ENCODE assay signal across 1 cellular context in the genomic region with DNA sequence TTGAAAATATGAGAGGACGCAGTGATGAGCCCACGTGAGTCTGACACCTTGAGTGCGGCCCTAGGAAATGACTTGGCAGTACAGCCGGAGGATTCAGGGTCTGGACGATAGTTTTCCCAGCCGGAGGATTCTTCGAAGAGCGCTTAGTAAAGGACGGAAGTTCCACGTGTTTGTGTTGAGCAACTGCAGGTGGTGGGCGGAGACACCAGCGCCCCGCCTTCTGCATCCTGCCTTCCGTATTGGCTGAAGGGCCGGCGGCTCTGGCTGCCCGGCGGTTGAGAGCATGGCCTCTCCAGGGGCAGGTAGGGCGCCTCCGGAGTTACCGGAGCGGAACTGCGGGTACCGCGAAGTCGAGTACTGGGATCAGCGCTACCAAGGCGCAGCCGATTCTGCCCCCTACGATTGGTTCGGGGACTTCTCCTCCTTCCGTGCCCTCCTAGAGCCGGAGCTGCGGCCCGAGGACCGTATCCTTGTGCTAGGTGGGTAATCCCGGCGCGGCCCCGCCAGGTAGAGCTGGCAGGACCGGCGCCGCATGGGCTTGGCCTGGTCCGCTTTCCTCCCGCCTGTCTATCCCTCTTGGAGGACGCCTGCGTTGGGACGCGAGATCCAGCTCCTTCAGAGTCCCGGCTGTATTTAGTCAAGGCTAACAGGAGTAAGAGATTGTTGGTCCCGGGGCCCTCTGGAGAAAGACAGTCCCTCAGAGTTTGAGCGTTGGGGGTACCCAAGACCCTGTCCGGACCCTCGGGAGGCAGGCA.
TF ChIP-seq lines count a peak whose summit lies in the region.

A gene (plus strand): TSS at position 261 of the 755 bp plus-strand sequence. CDS start 23 bp downstream, at position 284.

TF ChIP-seq in HepG2, 621 proteins besides CTCF, POLR2A, EP300 and RAD21 (continued from another document and continues in another):
- TF ChIP-seq, protein P1, sequence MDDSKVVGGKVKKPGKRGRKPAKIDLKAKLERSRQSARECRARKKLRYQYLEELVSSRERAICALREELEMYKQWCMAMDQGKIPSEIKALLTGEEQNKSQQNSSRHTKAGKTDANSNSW (CRISPR knock-in tag; IDR thresholded peaks at IDR 0.05; ENCODE audit: borderline replicate concordance), result no peak
- TF ChIP-seq ZNF703 (CRISPR knock-in tag; IDR thresholded peaks at IDR 0.05; ENCODE audit: borderline replicate concordance), result no peak
- no peak for TF ChIP-seq JUNB (CRISPR knock-in tag; IDR thresholded peaks at IDR 0.05; ENCODE audit: borderline replicate concordance)
- TF ChIP-seq ZFP90 (CRISPR knock-in tag; IDR thresholded peaks at IDR 0.05; ENCODE audit: borderline replicate concordance), result peak; percentile 88
- TF ChIP-seq ZNF354B (CRISPR knock-in tag; IDR thresholded peaks at IDR 0.05), result no peak
- TF ChIP-seq, protein P2, sequence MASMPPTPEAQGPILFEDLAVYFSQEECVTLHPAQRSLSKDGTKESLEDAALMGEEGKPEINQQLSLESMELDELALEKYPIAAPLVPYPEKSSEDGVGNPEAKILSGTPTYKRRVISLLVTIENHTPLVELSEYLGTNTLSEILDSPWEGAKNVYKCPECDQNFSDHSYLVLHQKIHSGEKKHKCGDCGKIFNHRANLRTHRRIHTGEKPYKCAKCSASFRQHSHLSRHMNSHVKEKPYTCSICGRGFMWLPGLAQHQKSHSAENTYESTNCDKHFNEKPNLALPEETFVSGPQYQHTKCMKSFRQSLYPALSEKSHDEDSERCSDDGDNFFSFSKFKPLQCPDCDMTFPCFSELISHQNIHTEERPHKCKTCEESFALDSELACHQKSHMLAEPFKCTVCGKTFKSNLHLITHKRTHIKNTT (CRISPR knock-in tag; IDR thresholded peaks at IDR 0.05), result no peak
- TF ChIP-seq, protein P3, sequence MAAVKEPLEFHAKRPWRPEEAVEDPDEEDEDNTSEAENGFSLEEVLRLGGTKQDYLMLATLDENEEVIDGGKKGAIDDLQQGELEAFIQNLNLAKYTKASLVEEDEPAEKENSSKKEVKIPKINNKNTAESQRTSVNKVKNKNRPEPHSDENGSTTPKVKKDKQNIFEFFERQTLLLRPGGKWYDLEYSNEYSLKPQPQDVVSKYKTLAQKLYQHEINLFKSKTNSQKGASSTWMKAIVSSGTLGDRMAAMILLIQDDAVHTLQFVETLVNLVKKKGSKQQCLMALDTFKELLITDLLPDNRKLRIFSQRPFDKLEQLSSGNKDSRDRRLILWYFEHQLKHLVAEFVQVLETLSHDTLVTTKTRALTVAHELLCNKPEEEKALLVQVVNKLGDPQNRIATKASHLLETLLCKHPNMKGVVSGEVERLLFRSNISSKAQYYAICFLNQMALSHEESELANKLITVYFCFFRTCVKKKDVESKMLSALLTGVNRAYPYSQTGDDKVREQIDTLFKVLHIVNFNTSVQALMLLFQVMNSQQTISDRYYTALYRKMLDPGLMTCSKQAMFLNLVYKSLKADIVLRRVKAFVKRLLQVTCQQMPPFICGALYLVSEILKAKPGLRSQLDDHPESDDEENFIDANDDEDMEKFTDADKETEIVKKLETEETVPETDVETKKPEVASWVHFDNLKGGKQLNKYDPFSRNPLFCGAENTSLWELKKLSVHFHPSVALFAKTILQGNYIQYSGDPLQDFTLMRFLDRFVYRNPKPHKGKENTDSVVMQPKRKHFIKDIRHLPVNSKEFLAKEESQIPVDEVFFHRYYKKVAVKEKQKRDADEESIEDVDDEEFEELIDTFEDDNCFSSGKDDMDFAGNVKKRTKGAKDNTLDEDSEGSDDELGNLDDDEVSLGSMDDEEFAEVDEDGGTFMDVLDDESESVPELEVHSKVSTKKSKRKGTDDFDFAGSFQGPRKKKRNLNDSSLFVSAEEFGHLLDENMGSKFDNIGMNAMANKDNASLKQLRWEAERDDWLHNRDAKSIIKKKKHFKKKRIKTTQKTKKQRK (IDR thresholded peaks at IDR 0.05; ENCODE audit: low read length), result no peak
- no peak for TF ChIP-seq ZNF761 (CRISPR knock-in tag; conservative IDR thresholded peaks at IDR 0.05)
- TF ChIP-seq, protein P4, sequence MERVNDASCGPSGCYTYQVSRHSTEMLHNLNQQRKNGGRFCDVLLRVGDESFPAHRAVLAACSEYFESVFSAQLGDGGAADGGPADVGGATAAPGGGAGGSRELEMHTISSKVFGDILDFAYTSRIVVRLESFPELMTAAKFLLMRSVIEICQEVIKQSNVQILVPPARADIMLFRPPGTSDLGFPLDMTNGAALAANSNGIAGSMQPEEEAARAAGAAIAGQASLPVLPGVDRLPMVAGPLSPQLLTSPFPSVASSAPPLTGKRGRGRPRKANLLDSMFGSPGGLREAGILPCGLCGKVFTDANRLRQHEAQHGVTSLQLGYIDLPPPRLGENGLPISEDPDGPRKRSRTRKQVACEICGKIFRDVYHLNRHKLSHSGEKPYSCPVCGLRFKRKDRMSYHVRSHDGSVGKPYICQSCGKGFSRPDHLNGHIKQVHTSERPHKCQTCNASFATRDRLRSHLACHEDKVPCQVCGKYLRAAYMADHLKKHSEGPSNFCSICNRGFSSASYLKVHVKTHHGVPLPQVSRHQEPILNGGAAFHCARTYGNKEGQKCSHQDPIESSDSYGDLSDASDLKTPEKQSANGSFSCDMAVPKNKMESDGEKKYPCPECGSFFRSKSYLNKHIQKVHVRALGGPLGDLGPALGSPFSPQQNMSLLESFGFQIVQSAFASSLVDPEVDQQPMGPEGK (CRISPR knock-in tag; IDR thresholded peaks at IDR 0.05), result no peak
- TF ChIP-seq, protein P5, sequence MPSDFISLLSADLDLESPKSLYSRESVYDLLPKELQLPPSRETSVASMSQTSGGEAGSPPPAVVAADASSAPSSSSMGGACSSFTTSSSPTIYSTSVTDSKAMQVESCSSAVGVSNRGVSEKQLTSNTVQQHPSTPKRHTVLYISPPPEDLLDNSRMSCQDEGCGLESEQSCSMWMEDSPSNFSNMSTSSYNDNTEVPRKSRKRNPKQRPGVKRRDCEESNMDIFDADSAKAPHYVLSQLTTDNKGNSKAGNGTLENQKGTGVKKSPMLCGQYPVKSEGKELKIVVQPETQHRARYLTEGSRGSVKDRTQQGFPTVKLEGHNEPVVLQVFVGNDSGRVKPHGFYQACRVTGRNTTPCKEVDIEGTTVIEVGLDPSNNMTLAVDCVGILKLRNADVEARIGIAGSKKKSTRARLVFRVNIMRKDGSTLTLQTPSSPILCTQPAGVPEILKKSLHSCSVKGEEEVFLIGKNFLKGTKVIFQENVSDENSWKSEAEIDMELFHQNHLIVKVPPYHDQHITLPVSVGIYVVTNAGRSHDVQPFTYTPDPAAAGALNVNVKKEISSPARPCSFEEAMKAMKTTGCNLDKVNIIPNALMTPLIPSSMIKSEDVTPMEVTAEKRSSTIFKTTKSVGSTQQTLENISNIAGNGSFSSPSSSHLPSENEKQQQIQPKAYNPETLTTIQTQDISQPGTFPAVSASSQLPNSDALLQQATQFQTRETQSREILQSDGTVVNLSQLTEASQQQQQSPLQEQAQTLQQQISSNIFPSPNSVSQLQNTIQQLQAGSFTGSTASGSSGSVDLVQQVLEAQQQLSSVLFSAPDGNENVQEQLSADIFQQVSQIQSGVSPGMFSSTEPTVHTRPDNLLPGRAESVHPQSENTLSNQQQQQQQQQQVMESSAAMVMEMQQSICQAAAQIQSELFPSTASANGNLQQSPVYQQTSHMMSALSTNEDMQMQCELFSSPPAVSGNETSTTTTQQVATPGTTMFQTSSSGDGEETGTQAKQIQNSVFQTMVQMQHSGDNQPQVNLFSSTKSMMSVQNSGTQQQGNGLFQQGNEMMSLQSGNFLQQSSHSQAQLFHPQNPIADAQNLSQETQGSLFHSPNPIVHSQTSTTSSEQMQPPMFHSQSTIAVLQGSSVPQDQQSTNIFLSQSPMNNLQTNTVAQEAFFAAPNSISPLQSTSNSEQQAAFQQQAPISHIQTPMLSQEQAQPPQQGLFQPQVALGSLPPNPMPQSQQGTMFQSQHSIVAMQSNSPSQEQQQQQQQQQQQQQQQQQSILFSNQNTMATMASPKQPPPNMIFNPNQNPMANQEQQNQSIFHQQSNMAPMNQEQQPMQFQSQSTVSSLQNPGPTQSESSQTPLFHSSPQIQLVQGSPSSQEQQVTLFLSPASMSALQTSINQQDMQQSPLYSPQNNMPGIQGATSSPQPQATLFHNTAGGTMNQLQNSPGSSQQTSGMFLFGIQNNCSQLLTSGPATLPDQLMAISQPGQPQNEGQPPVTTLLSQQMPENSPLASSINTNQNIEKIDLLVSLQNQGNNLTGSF (CRISPR knock-in tag; IDR thresholded peaks at IDR 0.05), result peak; percentile 68; the same call in 1 of the 2 replicates
- no peak for TF ChIP-seq CHD2 (IDR thresholded peaks at IDR 0.05; ENCODE audit: low read depth, low read length)
- no peak for TF ChIP-seq SMYD3 (CRISPR knock-in tag; IDR thresholded peaks at IDR 0.05)
- TF ChIP-seq, protein P6, sequence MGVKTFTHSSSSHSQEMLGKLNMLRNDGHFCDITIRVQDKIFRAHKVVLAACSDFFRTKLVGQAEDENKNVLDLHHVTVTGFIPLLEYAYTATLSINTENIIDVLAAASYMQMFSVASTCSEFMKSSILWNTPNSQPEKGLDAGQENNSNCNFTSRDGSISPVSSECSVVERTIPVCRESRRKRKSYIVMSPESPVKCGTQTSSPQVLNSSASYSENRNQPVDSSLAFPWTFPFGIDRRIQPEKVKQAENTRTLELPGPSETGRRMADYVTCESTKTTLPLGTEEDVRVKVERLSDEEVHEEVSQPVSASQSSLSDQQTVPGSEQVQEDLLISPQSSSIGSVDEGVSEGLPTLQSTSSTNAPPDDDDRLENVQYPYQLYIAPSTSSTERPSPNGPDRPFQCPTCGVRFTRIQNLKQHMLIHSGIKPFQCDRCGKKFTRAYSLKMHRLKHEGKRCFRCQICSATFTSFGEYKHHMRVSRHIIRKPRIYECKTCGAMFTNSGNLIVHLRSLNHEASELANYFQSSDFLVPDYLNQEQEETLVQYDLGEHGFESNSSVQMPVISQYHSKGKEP (CRISPR knock-in tag; IDR thresholded peaks at IDR 0.05), result no peak
- TF ChIP-seq ATM (IDR thresholded peaks at IDR 0.05; ENCODE audit: borderline replicate concordance), result no peak
- TF ChIP-seq, protein P7, sequence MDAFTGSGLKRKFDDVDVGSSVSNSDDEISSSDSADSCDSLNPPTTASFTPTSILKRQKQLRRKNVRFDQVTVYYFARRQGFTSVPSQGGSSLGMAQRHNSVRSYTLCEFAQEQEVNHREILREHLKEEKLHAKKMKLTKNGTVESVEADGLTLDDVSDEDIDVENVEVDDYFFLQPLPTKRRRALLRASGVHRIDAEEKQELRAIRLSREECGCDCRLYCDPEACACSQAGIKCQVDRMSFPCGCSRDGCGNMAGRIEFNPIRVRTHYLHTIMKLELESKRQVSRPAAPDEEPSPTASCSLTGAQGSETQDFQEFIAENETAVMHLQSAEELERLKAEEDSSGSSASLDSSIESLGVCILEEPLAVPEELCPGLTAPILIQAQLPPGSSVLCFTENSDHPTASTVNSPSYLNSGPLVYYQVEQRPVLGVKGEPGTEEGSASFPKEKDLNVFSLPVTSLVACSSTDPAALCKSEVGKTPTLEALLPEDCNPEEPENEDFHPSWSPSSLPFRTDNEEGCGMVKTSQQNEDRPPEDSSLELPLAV (CRISPR knock-in tag; conservative IDR thresholded peaks at IDR 0.05; ENCODE audit: low read depth), result no peak
- TF ChIP-seq ZNF160 (CRISPR knock-in tag; IDR thresholded peaks at IDR 0.05), result peak; percentile 36; the same call in 1 of the 2 replicates
- TF ChIP-seq, protein P8, sequence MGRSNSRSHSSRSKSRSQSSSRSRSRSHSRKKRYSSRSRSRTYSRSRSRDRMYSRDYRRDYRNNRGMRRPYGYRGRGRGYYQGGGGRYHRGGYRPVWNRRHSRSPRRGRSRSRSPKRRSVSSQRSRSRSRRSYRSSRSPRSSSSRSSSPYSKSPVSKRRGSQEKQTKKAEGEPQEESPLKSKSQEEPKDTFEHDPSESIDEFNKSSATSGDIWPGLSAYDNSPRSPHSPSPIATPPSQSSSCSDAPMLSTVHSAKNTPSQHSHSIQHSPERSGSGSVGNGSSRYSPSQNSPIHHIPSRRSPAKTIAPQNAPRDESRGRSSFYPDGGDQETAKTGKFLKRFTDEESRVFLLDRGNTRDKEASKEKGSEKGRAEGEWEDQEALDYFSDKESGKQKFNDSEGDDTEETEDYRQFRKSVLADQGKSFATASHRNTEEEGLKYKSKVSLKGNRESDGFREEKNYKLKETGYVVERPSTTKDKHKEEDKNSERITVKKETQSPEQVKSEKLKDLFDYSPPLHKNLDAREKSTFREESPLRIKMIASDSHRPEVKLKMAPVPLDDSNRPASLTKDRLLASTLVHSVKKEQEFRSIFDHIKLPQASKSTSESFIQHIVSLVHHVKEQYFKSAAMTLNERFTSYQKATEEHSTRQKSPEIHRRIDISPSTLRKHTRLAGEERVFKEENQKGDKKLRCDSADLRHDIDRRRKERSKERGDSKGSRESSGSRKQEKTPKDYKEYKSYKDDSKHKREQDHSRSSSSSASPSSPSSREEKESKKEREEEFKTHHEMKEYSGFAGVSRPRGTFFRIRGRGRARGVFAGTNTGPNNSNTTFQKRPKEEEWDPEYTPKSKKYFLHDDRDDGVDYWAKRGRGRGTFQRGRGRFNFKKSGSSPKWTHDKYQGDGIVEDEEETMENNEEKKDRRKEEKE (IDR thresholded peaks at IDR 0.05), result no peak
- TF ChIP-seq ZNF468 (CRISPR knock-in tag; IDR thresholded peaks at IDR 0.05), result no peak
- TF ChIP-seq, protein P9, sequence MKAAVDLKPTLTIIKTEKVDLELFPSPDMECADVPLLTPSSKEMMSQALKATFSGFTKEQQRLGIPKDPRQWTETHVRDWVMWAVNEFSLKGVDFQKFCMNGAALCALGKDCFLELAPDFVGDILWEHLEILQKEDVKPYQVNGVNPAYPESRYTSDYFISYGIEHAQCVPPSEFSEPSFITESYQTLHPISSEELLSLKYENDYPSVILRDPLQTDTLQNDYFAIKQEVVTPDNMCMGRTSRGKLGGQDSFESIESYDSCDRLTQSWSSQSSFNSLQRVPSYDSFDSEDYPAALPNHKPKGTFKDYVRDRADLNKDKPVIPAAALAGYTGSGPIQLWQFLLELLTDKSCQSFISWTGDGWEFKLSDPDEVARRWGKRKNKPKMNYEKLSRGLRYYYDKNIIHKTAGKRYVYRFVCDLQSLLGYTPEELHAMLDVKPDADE (CRISPR knock-in tag; IDR thresholded peaks at IDR 0.05), result no peak
- TF ChIP-seq CENPT (CRISPR knock-in tag; IDR thresholded peaks at IDR 0.05; ENCODE audit: low read depth), result no peak
- no peak for TF ChIP-seq ZNF225 (CRISPR knock-in tag; IDR thresholded peaks at IDR 0.05)
- no peak for TF ChIP-seq HNRNPUL1 (IDR thresholded peaks at IDR 0.05; ENCODE audit: low read depth, low read length)
